8 cellular contexts compared by ENCODE assay signal in genomic region chr3:71064976-71065763, GRCh38.
DNase-seq lines count a peak whose midpoint lies in the region; ATAC-seq and TF ChIP-seq lines count a peak whose summit lies in the region.

No MANE protein-coding gene starts in this region.

- H3K4me1 Mint-ChIP-seq in osteocyte (ENCODE audit: unreplicated experiment): peaks cover 53% of the 10 kb centered on the region

- H3K4me3 Mint-ChIP-seq in osteocyte (ENCODE audit: unreplicated experiment): peak overlapping the region; percentile 79

- no peaks in the 10 kb centered on the region for H3K9me3 Mint-ChIP-seq in osteocyte (ENCODE audit: unreplicated experiment)

- DNase-seq in ELR (ENCODE audit: low read depth) (peak; percentile 59), RPMI7951 (ENCODE audit: low read depth) (peak; percentile 44), Right ventricle myocardium inferior (ENCODE audit: missing footprints) (peak; percentile 79), osteocyte (ENCODE audit: extremely low spot score, unreplicated experiment) (peak; percentile 86), vagina (ENCODE audit: extremely low spot score in 2 of 2) (no peak)
- DNase-seq in activated naive CD4-positive, alpha-beta T cell treated with anti-CD3 and anti-CD28 coated beads, Interleukin-2, amount 50 U/mL, for 16 hours: peak; percentile 71

- H3K27ac ChIP-seq in vagina: peak overlapping the region; percentile 99

- TF ChIP-seq CTCF in osteocyte (IDR thresholded peaks at IDR 0.05) (no peak), vagina (IDR thresholded peaks at IDR 0.05) (no peak)

- peak overlapping the region; percentile 98 for H3K27ac Mint-ChIP-seq in osteocyte (ENCODE audit: unreplicated experiment)

- peaks cover 66% of the 10 kb centered on the region for H3K4me1 ChIP-seq in vagina

- no peak for TF ChIP-seq POLR2A in vagina (IDR thresholded peaks at IDR 0.05)

- peak overlapping the region; percentile 78 to 79 for H3K4me3 ChIP-seq in vagina

- ATAC-seq in HG02981 (IDR thresholded peaks at IDR 0.05; ENCODE audit: unreplicated experiment) (peak; percentile 19), Right ventricle myocardium inferior (peak; percentile 55), GM21390 (IDR thresholded peaks at IDR 0.05; ENCODE audit: unreplicated experiment) (no peak)

- intact Hi-C loops in Right ventricle myocardium inferior (cut with DNase I) (loop anchor here (2.0 to 5.0 kb wide), 6 partner anchors 37 to 520 kb away; no protein-coding TSS in a partner anchor), vagina (cut with DNase I) (loop anchor here (5.0 to 10.0 kb wide), 3 partner anchors 50 to 517 kb away; partner anchors contain the start of gene FOXP1)

- H3K36me3 Mint-ChIP-seq in osteocyte (ENCODE audit: unreplicated experiment): no peaks in the 10 kb centered on the region

- no peaks in the 10 kb centered on the region for H3K9me3 ChIP-seq in vagina

- H3K27me3 Mint-ChIP-seq in osteocyte (ENCODE audit: unreplicated experiment): no peaks in the 10 kb centered on the region

- H3K27me3 ChIP-seq in vagina: no peaks in the 10 kb centered on the region

- no peaks in the 10 kb centered on the region for H3K36me3 ChIP-seq in vagina

Comparison
In these comparisons a context has a peak if more than half of its experiments do, and no peak if none do; other contexts are left out.
1. DNase-seq: peak in ELR (single experiment), RPMI7951 (single experiment), activated naive CD4-positive, alpha-beta T cell treated with anti-CD3 and anti-CD28 coated beads, Interleukin-2, amount 50 U/mL, for 16 hours (single experiment), Right ventricle myocardium inferior (single experiment) and osteocyte (single experiment); none in vagina (0 of 2).